Comparison of ENCODE assay signal across 1 cellular context in genomic region chr21:29175408-29176147, GRCh38.
A peak's percentile ranks its signal among the peaks of the same experiment; 100 is the strongest.
TF ChIP-seq lines count a peak whose summit lies in the region.

No MANE protein-coding gene starts in this region.

TF ChIP-seq in IMR-90, 13 proteins besides CTCF, POLR2A, EP300 and RAD21:
- TF ChIP-seq CHD1 (IDR thresholded peaks at IDR 0.05; ENCODE audit: low read depth, low read length), result no peak
- TF ChIP-seq MAFK (IDR thresholded peaks at IDR 0.05; ENCODE audit: low read depth, low read length), result no peak
- TF ChIP-seq RCOR1 (IDR thresholded peaks at IDR 0.05; ENCODE audit: insufficient replicate concordance, low read length), result no peak
- TF ChIP-seq BHLHE40 (IDR thresholded peaks at IDR 0.05; ENCODE audit: low read depth, low read length), result 0 out of 2 replicates have a peak, but pooled peaks have one; percentile 24
- no peak for TF ChIP-seq ELK1 (IDR thresholded peaks at IDR 0.05; ENCODE audit: borderline replicate concordance, low read depth, low read length)
- TF ChIP-seq RFX5 (IDR thresholded peaks at IDR 0.05; ENCODE audit: low read depth, low read length), result no peak
- no peak for TF ChIP-seq FOS (IDR thresholded peaks at IDR 0.05; ENCODE audit: low read depth, low read length)
- no peak for TF ChIP-seq MAZ (IDR thresholded peaks at IDR 0.05; ENCODE audit: borderline replicate concordance, low read depth, low read length)
- TF ChIP-seq MXI1 (IDR thresholded peaks at IDR 0.05; ENCODE audit: borderline replicate concordance, low read depth, low read length), result peak; percentile 51; the same call in 1 of the 2 replicates
- peak; percentile 57 for TF ChIP-seq CEBPB (IDR thresholded peaks at IDR 0.05; ENCODE audit: low read depth, low read length)
- TF ChIP-seq, protein P1, sequence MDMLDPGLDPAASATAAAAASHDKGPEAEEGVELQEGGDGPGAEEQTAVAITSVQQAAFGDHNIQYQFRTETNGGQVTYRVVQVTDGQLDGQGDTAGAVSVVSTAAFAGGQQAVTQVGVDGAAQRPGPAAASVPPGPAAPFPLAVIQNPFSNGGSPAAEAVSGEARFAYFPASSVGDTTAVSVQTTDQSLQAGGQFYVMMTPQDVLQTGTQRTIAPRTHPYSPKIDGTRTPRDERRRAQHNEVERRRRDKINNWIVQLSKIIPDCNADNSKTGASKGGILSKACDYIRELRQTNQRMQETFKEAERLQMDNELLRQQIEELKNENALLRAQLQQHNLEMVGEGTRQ (IDR thresholded peaks at IDR 0.05; ENCODE audit: low read depth, low read length), result peak; percentile 85
- no peak for TF ChIP-seq NFE2L2 (IDR thresholded peaks at IDR 0.05; ENCODE audit: low read depth, low read length)
- TF ChIP-seq SMC3 (IDR thresholded peaks at IDR 0.05; ENCODE audit: low read depth, low read length), result no peak
